12 cellular contexts compared by ENCODE assay signal in genomic region chr5:127031863-127032232, GRCh38. TPM values are rescaled to one million over a fixed set of nuclear protein-coding genes. Genes with fewer than 3 reads are reported as not detected.
DNase-seq lines count a peak whose midpoint lies in the region; ATAC-seq, FAIRE-seq and TF ChIP-seq lines count a peak whose summit lies in the region.
"Had no signal": no experiment of that assay in that cellular context is flagged by ENCODE, and none has a peak within 500 bp of the region (broad histone marks: within the 10 kb centered on the region; RNA-seq: fewer than 3 reads in every experiment).

No MANE protein-coding gene starts in this region.

- TF ChIP-seq POLR2A in Peyer's patch (IDR thresholded peaks at IDR 0.05): no peak

- peak overlapping the region; percentile 15 for H3K27ac Mint-ChIP-seq in activated naive CD8-positive, alpha-beta T cell treated with anti-CD3 and anti-CD28 coated beads, Interleukin-2, amount 50 U/mL, for 24 hours
- H3K27ac Mint-ChIP-seq in nephron: peak overlapping the region in 1 of 3 experiments; percentile 48

- H3K27ac ChIP-seq in SK-N-SH (ENCODE audit: low read depth in 2 of 2, low read length in 1 of 2): no peak overlapping the region
- H3K27ac ChIP-seq in Peyer's patch: no peak overlapping the region

- no peaks in the 10 kb centered on the region for H3K36me3 Mint-ChIP-seq in activated naive CD8-positive, alpha-beta T cell treated with anti-CD3 and anti-CD28 coated beads, Interleukin-2, amount 50 U/mL, for 24 hours (ENCODE audit: low read depth)
- H3K36me3 Mint-ChIP-seq in nephron (ENCODE audit: low read depth): no peaks in the 10 kb centered on the region

- no peaks in the 10 kb centered on the region for H3K9me3 Mint-ChIP-seq in activated naive CD8-positive, alpha-beta T cell treated with anti-CD3 and anti-CD28 coated beads, Interleukin-2, amount 50 U/mL, for 24 hours
- no peaks in the 10 kb centered on the region for H3K9me3 Mint-ChIP-seq in nephron

- H3K4me3 ChIP-seq in SK-N-SH (ENCODE audit: low read depth in 2 of 2, low read length in 1 of 2) (no peak overlapping the region), Peyer's patch (no peak overlapping the region)

- no peaks in the 10 kb centered on the region for H3F3A ChIP-seq in SK-N-SH (replicated peaks; ENCODE audit: insufficient read depth)

- H3K27me3 ChIP-seq in SK-N-SH (ENCODE audit: insufficient read depth): no peaks in the 10 kb centered on the region
- no peaks in the 10 kb centered on the region for H3K27me3 ChIP-seq in Peyer's patch

- no peaks in the 10 kb centered on the region for H4K20me1 ChIP-seq in SK-N-SH (ENCODE audit: insufficient read depth)

- peaks cover 18% of the 10 kb centered on the region for H3K4me1 Mint-ChIP-seq in activated naive CD8-positive, alpha-beta T cell treated with anti-CD3 and anti-CD28 coated beads, Interleukin-2, amount 50 U/mL, for 24 hours
- peaks cover 19% of the 10 kb centered on the region for H3K4me1 Mint-ChIP-seq in nephron

- peak overlapping the region; percentile 84 for H3K4me3 Mint-ChIP-seq in activated naive CD8-positive, alpha-beta T cell treated with anti-CD3 and anti-CD28 coated beads, Interleukin-2, amount 50 U/mL, for 24 hours
- peak overlapping the region; percentile 89 to 93 (median 91) for H3K4me3 Mint-ChIP-seq in nephron

- peak overlapping the region; percentile 87; the same call in 1 of the 2 replicates for H3K4me2 ChIP-seq in SK-N-SH

- no peak overlapping the region for H2AFZ ChIP-seq in SK-N-SH (ENCODE audit: low read depth)

- POLR2A ChIA-PET in SK-N-SH (lab: Yijun Ruan, JAX): no interaction called here

- H3K36me3 ChIP-seq in SK-N-SH (replicated peaks in 1 of 2; ENCODE audit: control insufficient read depth in 1 of 2, insufficient read depth in 2 of 2, low read length in 1 of 2): no peaks in the 10 kb centered on the region
- H3K36me3 ChIP-seq in Peyer's patch: no peaks in the 10 kb centered on the region

- H3K4me1 ChIP-seq in SK-N-SH (ENCODE audit: control insufficient read depth in 1 of 2, insufficient read depth in 2 of 2, low read depth in 1 of 2, low read length in 1 of 2) (peaks cover 0 to 9% of the 10 kb centered on the region in 2 experiments; a peak in 2 of 4 replicates), Peyer's patch (peaks cover 0 to 22% (median 4%) of the 10 kb centered on the region in 4 donors)

- no peak for FAIRE-seq in HTR-8/SVneo (lab: Jason Lieb, UNC)
- FAIRE-seq: A549, RCC 7860 had no signal

- H3K9me2 ChIP-seq in SK-N-SH: no peaks in the 10 kb centered on the region

- no peak for TF ChIP-seq RAD21 in SK-N-SH (IDR thresholded peaks at IDR 0.05; ENCODE audit: low read length)

- TF ChIP-seq EP300 in SK-N-SH (IDR thresholded peaks at IDR 0.05; ENCODE audit: borderline replicate concordance in 1 of 2, low read depth in 1 of 2, low read length in 1 of 2): no peak

- CTCF ChIA-PET in SK-N-SH (lab: Yijun Ruan, JAX): interaction anchor here (0.6 to 1.0 kb wide), 3 partner anchors 12 to 97 kb away, joined by 3 to 4 read pairs (median 3); no protein-coding TSS in a partner anchor

- H3K9ac ChIP-seq in SK-N-SH: no peak overlapping the region

- DNase-seq in SK-N-SH (no peak), HTR-8/SVneo (ENCODE audit: insufficient read length, low spot score) (peak; percentile 5), HUDEP-2 (lab: John Stamatoyannopoulos, UW; ENCODE audit: unreplicated experiment in 76 of 76) (no peak), Peyer's patch (no peak)
- no peak for DNase-seq in activated naive CD8-positive, alpha-beta T cell treated with anti-CD3 and anti-CD28 coated beads, Interleukin-2, amount 50 U/mL, for 24 hours
- DNase-seq in NK-92 treated with Interleukin-12 subunit alpha and Interleukin-12 subunit beta, amount 100 ng/mL, for 24 hours (lab: John Stamatoyannopoulos, UW): no peak
- DNase-seq: amniotic stem cell, GF-D8 had no signal

- peaks cover 18% of the 10 kb centered on the region for H3K27me3 Mint-ChIP-seq in activated naive CD8-positive, alpha-beta T cell treated with anti-CD3 and anti-CD28 coated beads, Interleukin-2, amount 50 U/mL, for 24 hours
- peaks cover 29% of the 10 kb centered on the region for H3K27me3 Mint-ChIP-seq in nephron (ENCODE audit: low read depth)

- H3K79me2 ChIP-seq in SK-N-SH (ENCODE audit: insufficient read depth): peaks cover 33% of the 10 kb centered on the region

- TF ChIP-seq CTCF in SK-N-SH (IDR thresholded peaks at IDR 0.05) (no peak), nephron (IDR thresholded peaks at IDR 0.05; ENCODE audit: unreplicated experiment in 3 of 3) (no peak), Peyer's patch (IDR thresholded peaks at IDR 0.05) (no peak)

- WGBS in SK-N-SH (ENCODE audit: low lambda C conversion rate): 96% methylated on average over 2 of the region's 2 CpGs

- H3K9me3 ChIP-seq in SK-N-SH (no peaks in the 10 kb centered on the region), Peyer's patch (no peaks in the 10 kb centered on the region)
- H3K9me3 ChIP-seq: A549 had no signal

- no peak for ATAC-seq in SK-N-SH treated with all-trans-retinoic acid at 6 μM for 48 hours
- ATAC-seq in activated naive CD8-positive, alpha-beta T cell treated with anti-CD3 and anti-CD28 coated beads, Interleukin-2, amount 50 U/mL, for 24 hours: no peak

TF ChIP-seq in SK-N-SH, 30 proteins besides CTCF, POLR2A, EP300 and RAD21 (continues in another document):
- TF ChIP-seq FOSL2 (IDR thresholded peaks at IDR 0.05; ENCODE audit: borderline replicate concordance, low read depth) (no peak), CHD2 (IDR thresholded peaks at IDR 0.05; ENCODE audit: low read length, partially characterized antibody) (no peak), TCF12 (IDR thresholded peaks at IDR 0.05) (no peak), TEAD4 (IDR thresholded peaks at IDR 0.05; ENCODE audit: borderline replicate concordance, insufficient read depth) (no peak), MAX (IDR thresholded peaks at IDR 0.05; ENCODE audit: low read depth) (no peak), JUND (IDR thresholded peaks at IDR 0.05) (no peak), PBX3 (IDR thresholded peaks at IDR 0.05) (no peak), GATA2 (CRISPR knock-in tag; IDR thresholded peaks at IDR 0.05) (no peak)

TF ChIP-seq in SK-N-SH treated with all-trans-retinoic acid at 6 μM for 48 hours, 23 proteins besides CTCF, POLR2A, EP300 and RAD21 (continues in another document):
- TF ChIP-seq CSRNP3 (CRISPR knock-in tag; IDR thresholded peaks at IDR 0.05) (no peak), ZC3H10 (CRISPR knock-in tag; IDR thresholded peaks at IDR 0.05) (no peak), TOX (CRISPR knock-in tag; IDR thresholded peaks at IDR 0.05; ENCODE audit: borderline replicate concordance) (no peak), TCF4 (CRISPR knock-in tag; IDR thresholded peaks at IDR 0.05; ENCODE audit: borderline replicate concordance) (no peak), SNAI2 (CRISPR knock-in tag; IDR thresholded peaks at IDR 0.05) (no peak), ZNF8 (CRISPR knock-in tag; IDR thresholded peaks at IDR 0.05) (no peak), ZNF70 (CRISPR knock-in tag; IDR thresholded peaks at IDR 0.05) (no peak), RARB (CRISPR knock-in tag; IDR thresholded peaks at IDR 0.05) (no peak), CSDC2 (CRISPR knock-in tag; IDR thresholded peaks at IDR 0.05) (no peak), ZFP3 (CRISPR knock-in tag; IDR thresholded peaks at IDR 0.05) (no peak), ZNF565 (CRISPR knock-in tag; conservative IDR thresholded peaks at IDR 0.05; ENCODE audit: low read depth) (no peak), GLIS3 (CRISPR knock-in tag; IDR thresholded peaks at IDR 0.05) (no peak), ISL1 (CRISPR knock-in tag; IDR thresholded peaks at IDR 0.05) (no peak), ESRRG (CRISPR knock-in tag; IDR thresholded peaks at IDR 0.05) (no peak), CREB5 (CRISPR knock-in tag; IDR thresholded peaks at IDR 0.05; ENCODE audit: low read depth) (no peak)

RNA-seq across cellular contexts. Expression of gene MARCHF3, which starts 1.5 kb away (rescaled TPM):
- 21.5 and 32.4 TPM in 2 replicates for polyA plus RNA-seq in SK-N-SH (2012; rRNA removed)
- 22.5 and 25.9 TPM in 2 replicates for polyA plus RNA-seq in SK-N-SH (2012; cell fraction: cytosol; rRNA removed)
- 10.0 and 18.4 TPM in 2 replicates for polyA plus RNA-seq in SK-N-SH (2012; cell fraction: nucleus; rRNA removed)
- total RNA-seq in Peyer's patch: 10 to 100 TPM; 10.7 to 22.9 (median 20.1) TPM

RNA-seq across cellular contexts. Expression of gene C5orf63, which starts 41.5 kb away (rescaled TPM):
- 3.6 and 4.9 TPM in 2 replicates for polyA plus RNA-seq in SK-N-SH (2012; rRNA removed)
- 3.5 and 4.5 TPM in 2 replicates for polyA plus RNA-seq in SK-N-SH (2012; cell fraction: cytosol; rRNA removed)
- polyA plus RNA-seq in SK-N-SH (2012; cell fraction: nucleus; rRNA removed): 3.8 and 8.7 TPM in 2 replicates
- 10 to 100 TPM in 2 of 4 donors, 1 to 10 TPM in 2; 1.7 to 12.1 (median 9.4) TPM for total RNA-seq in Peyer's patch
